In the genomic region with DNA sequence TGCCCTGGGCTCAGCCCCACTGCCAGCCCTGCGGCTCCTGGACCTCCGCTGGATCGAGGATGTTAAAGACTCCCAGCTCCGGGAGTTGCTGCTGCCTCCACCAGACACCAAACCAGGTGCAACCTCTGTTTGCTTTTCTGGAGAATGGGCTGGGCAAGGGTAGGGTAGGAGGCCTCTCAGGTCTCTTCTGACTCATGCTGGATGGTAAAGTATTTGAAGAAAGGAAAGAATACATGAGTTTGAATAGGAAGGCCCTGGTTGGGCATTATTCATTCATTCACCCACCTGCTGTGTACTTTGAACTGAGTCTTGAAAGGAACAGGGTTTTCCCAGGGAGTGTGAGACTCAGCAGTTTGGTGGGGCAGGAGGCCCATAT, we compare ENCODE assay signal across 9 cellular contexts. TPM values are rescaled to one million over a fixed set of nuclear protein-coding genes. Genes with fewer than 3 reads are reported as not detected.
DNase-seq lines count a peak whose midpoint lies in the region; ATAC-seq and TF ChIP-seq lines count a peak whose summit lies in the region.
"Had no signal": no experiment of that assay in that cellular context is flagged by ENCODE, and none has a peak within 500 bp of the region (broad histone marks: within the 10 kb centered on the region; RNA-seq: fewer than 3 reads in every experiment).

No MANE protein-coding gene starts in this region.

- H3K4me1 ChIP-seq in left ventricle myocardium inferior (peaks cover 21% of the 10 kb centered on the region), iPS-15b (ENCODE audit: control insufficient read depth, insufficient read depth, low read length) (peaks cover 3% of the 10 kb centered on the region), thymus (ENCODE audit: control insufficient read depth, insufficient read depth, low read length) (no peaks in the 10 kb centered on the region)

- no peaks in the 10 kb centered on the region for H3K27me3 Mint-ChIP-seq in activated CD4-positive, alpha-beta memory T cell treated with anti-CD3 and anti-CD28 coated beads for 36 hours

- WGBS in thymus: 96% methylated on average over 4 of the region's 4 CpGs

- DNase-seq in left ventricle myocardium inferior: no peak
- DNase-seq in Right ventricle myocardium inferior (ENCODE audit: missing footprints): no peak
- no peak for DNase-seq in activated CD4-positive, alpha-beta memory T cell treated with anti-CD3 and anti-CD28 coated beads for 36 hours
- no peak for DNase-seq in NCI-H524 treated with DMSO at 0.1 percent for 48 hours (lab: John Stamatoyannopoulos, UW)
- DNase-seq in hepatic stellate cell (ENCODE audit: low spot score): no peak

- H3K4me1 Mint-ChIP-seq in activated CD4-positive, alpha-beta memory T cell treated with anti-CD3 and anti-CD28 coated beads for 36 hours (ENCODE audit: low read depth): peaks cover 15% of the 10 kb centered on the region

- H3K36me3 ChIP-seq in left ventricle myocardium inferior: peaks cover 24% of the 10 kb centered on the region
- H3K36me3 ChIP-seq in iPS-15b (ENCODE audit: control insufficient read depth, insufficient read depth, low read length): peaks cover 6% of the 10 kb centered on the region
- peaks cover 16% of the 10 kb centered on the region for H3K36me3 ChIP-seq in thymus (ENCODE audit: control insufficient read depth, insufficient read depth)

- no peak for TF ChIP-seq CTCF in left ventricle myocardium inferior (IDR thresholded peaks at IDR 0.05; ENCODE audit: borderline replicate concordance)

- POLR2A ChIA-PET in activated CD4-positive, alpha-beta memory T cell treated with anti-CD3 and anti-CD28 coated beads for 36 hours (lab: Charles Lee): interaction anchor here (1.6 kb wide), 1 partner anchor 98 kb away, joined by 4 read pairs; no protein-coding TSS in a partner anchor

- H3K4me3 ChIP-seq in left ventricle myocardium inferior: no peak overlapping the region
- H3K4me3 ChIP-seq in iPS-15b (ENCODE audit: low read depth, low read length): peak overlapping the region; percentile 60
- no peak overlapping the region for H3K4me3 ChIP-seq in thymus (ENCODE audit: low read length)
- H3K4me3 ChIP-seq: lung had no signal

- no peaks in the 10 kb centered on the region for H3K9me3 Mint-ChIP-seq in activated CD4-positive, alpha-beta memory T cell treated with anti-CD3 and anti-CD28 coated beads for 36 hours

- H3K9me3 ChIP-seq in left ventricle myocardium inferior (replicated peaks) (no peaks in the 10 kb centered on the region), iPS-15b (ENCODE audit: control insufficient read depth, insufficient read depth, low read length) (no peaks in the 10 kb centered on the region), thymus (ENCODE audit: control insufficient read depth) (no peaks in the 10 kb centered on the region)

- H3K36me3 Mint-ChIP-seq in activated CD4-positive, alpha-beta memory T cell treated with anti-CD3 and anti-CD28 coated beads for 36 hours: peaks cover 14% of the 10 kb centered on the region

- H3K4me3 Mint-ChIP-seq in activated CD4-positive, alpha-beta memory T cell treated with anti-CD3 and anti-CD28 coated beads for 36 hours: no peak overlapping the region

- H3K27me3 ChIP-seq in left ventricle myocardium inferior (ENCODE audit: low read depth) (no peaks in the 10 kb centered on the region), iPS-15b (ENCODE audit: control insufficient read depth, insufficient read depth, low read length) (no peaks in the 10 kb centered on the region), thymus (ENCODE audit: control insufficient read depth, insufficient read depth) (no peaks in the 10 kb centered on the region)

- no peak overlapping the region for H3K9ac ChIP-seq in iPS-15b (ENCODE audit: low read depth, low read length)

- H3K27ac ChIP-seq in left ventricle myocardium inferior (replicated peaks) (peak overlapping the region; percentile 28), thymus (ENCODE audit: low read depth) (peak overlapping the region; percentile 38)

- ATAC-seq in Right ventricle myocardium inferior (no peak), HG03460 (IDR thresholded peaks at IDR 0.05; ENCODE audit: unreplicated experiment) (no peak)

- intact Hi-C loops in left ventricle myocardium inferior (cut with micrococcal nuclease): no loop called here
- intact Hi-C loops in Right ventricle myocardium inferior (cut with DNase I): no loop called here
- intact Hi-C loops in activated CD4-positive, alpha-beta memory T cell treated with anti-CD3 and anti-CD28 coated beads for 36 hours (cut with micrococcal nuclease): loop anchor here (2.0 kb wide), 2 partner anchors 20 to 46 kb away; a partner anchor contains a TSS

- peak overlapping the region; percentile 72 for H3K27ac Mint-ChIP-seq in activated CD4-positive, alpha-beta memory T cell treated with anti-CD3 and anti-CD28 coated beads for 36 hours

- CTCF ChIA-PET in activated CD4-positive, alpha-beta memory T cell treated with anti-CD3 and anti-CD28 coated beads for 36 hours (lab: Charles Lee): interaction anchor here (0.9 to 5.1 kb wide), 29 partner anchors 7 to 200 kb away, joined by 3 to 71 read pairs (median 5); a partner anchor contains a TSS

RNA-seq across cellular contexts. Expression of a gene that starts 6.5 kb away (rescaled TPM):
- total RNA-seq in left ventricle myocardium inferior (12.2 TPM), Right ventricle myocardium inferior (11.4 TPM)
- total RNA-seq in activated CD4-positive, alpha-beta memory T cell treated with anti-CD3 and anti-CD28 coated beads for 36 hours: 1 to 10 TPM; 9.6 to 9.7 TPM
- 26.4 TPM for polyA plus RNA-seq in thymus

RNA-seq across cellular contexts. Expression of a gene that starts 15.1 kb away (rescaled TPM):
- total RNA-seq in left ventricle myocardium inferior (7.4 TPM), Right ventricle myocardium inferior (9.4 TPM)
- 10 to 100 TPM; 16.4 to 17.4 TPM for total RNA-seq in activated CD4-positive, alpha-beta memory T cell treated with anti-CD3 and anti-CD28 coated beads for 36 hours
- 13.1 TPM for polyA plus RNA-seq in thymus

RNA-seq across cellular contexts. Expression of a gene that starts 19.0 kb away (rescaled TPM):
- 6.3 TPM for total RNA-seq in left ventricle myocardium inferior
- total RNA-seq in Right ventricle myocardium inferior: 6.3 TPM
- 10 to 100 TPM; 21.0 to 22.2 TPM for total RNA-seq in activated CD4-positive, alpha-beta memory T cell treated with anti-CD3 and anti-CD28 coated beads for 36 hours
- 17.0 TPM for polyA plus RNA-seq in thymus

RNA-seq across cellular contexts. Expression of a gene that starts 42.6 kb away (rescaled TPM):
- total RNA-seq in left ventricle myocardium inferior (5.5 TPM), Right ventricle myocardium inferior (7.0 TPM)
- total RNA-seq in activated CD4-positive, alpha-beta memory T cell treated with anti-CD3 and anti-CD28 coated beads for 36 hours: 1 to 10 TPM; 2.2 TPM
- 8.4 TPM for polyA plus RNA-seq in thymus

RNA-seq across cellular contexts. Expression of a gene that starts 46.0 kb away (rescaled TPM):
- total RNA-seq in left ventricle myocardium inferior: 9.6 TPM
- 8.7 TPM for total RNA-seq in Right ventricle myocardium inferior
- total RNA-seq in activated CD4-positive, alpha-beta memory T cell treated with anti-CD3 and anti-CD28 coated beads for 36 hours: under 1 TPM; 0.22 to 0.43 TPM
- 3.8 TPM for polyA plus RNA-seq in thymus
